In the genomic region with DNA sequence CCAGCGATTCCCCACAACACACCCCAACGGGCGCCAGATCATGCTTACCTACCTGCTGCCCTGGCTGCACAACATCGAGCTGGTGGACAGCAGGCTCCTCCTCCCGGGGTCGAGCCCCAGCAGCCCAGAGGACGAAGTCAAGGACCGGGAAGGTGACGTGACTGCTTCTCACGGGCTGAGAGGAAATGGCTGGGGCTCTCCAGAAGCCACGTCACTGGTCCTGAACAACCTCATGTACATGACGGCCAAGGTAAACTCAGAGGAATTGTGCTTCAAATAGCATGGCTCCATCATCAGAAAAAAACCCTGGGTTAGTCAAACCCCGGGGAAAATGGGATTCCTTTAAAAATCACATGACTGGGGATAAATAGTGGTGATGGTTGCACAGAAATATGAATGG, we compare ENCODE assay signal across 20 cellular contexts.
"Had no signal": no experiment of that assay in that cellular context is flagged by ENCODE, and none has a peak within 500 bp of the region (broad histone marks: within the 10 kb centered on the region; RNA-seq: fewer than 3 reads in every experiment).

No MANE protein-coding gene starts in this region.

- H3K9me3 ChIP-seq: mucosa of descending colon, prostate gland, sigmoid colon, spleen, testis, transverse colon, vagina had no signal

- H3K4me3 Mint-ChIP-seq: memory B cell; mesothelial cell of epicardium; natural killer cell treated with Interleukin-12 subunit alpha and Interleukin-12 subunit beta and Interleukin-15 and Interleukin-18, amount 100 ng/mL, for 72 hours; neural progenitor cell; stimulated activated memory B cell treated with anti-CD40 and anti-IgM and Interleukin-4, amounts not matched to agents 10 μg/mL and 1 μg/mL and 100 μg/mL, for 72 hours had no signal

- H3K9me3 Mint-ChIP-seq: memory B cell; mesothelial cell of epicardium; naive B cell; natural killer cell treated with Interleukin-12 subunit alpha and Interleukin-12 subunit beta and Interleukin-15 and Interleukin-18, amount 100 ng/mL, for 72 hours; neural progenitor cell; stimulated activated memory B cell treated with anti-CD40 and anti-IgM and Interleukin-4, amounts not matched to agents 10 μg/mL and 1 μg/mL and 100 μg/mL, for 72 hours had no signal

- DNase-seq: cortex of kidney; effector CD4-positive, alpha-beta T cell; mucosa of descending colon; naive B cell; right cardiac atrium; sigmoid colon; spleen; stimulated activated CD4-positive, alpha-beta T cell treated with anti-CD3 and anti-CD28 coated beads, Interleukin-4, amount 100 ng/mL, for 4 hours; stimulated activated naive CD8-positive, alpha-beta T cell treated with anti-CD3 and anti-CD28 coated beads, Interleukin-15, Interleukin-2, amounts not matched to agents 100 U/mL and 50 U/mL, for 24 hours; substantia nigra; testis; transverse colon had no signal

- H3K36me3 Mint-ChIP-seq: naive B cell; natural killer cell treated with Interleukin-12 subunit alpha and Interleukin-12 subunit beta and Interleukin-15 and Interleukin-18, amount 100 ng/mL, for 72 hours; neural progenitor cell; stimulated activated memory B cell treated with anti-CD40 and anti-IgM and Interleukin-4, amounts not matched to agents 10 μg/mL and 1 μg/mL and 100 μg/mL, for 72 hours had no signal

- H3K36me3 ChIP-seq: neural progenitor cell, prostate gland, transverse colon, vagina had no signal

- H2AFZ ChIP-seq: neural progenitor cell had no signal

- H3K4me2 ChIP-seq: neural progenitor cell had no signal

- H3K9ac ChIP-seq: neural progenitor cell had no signal

- H3K27me3 ChIP-seq: neural progenitor cell, sigmoid colon, spleen, testis, transverse colon, vagina had no signal

- H3K27ac ChIP-seq: neural progenitor cell, prostate gland, spleen, testis, vagina had no signal

- H3K27ac Mint-ChIP-seq: memory B cell; mesothelial cell of epicardium; naive B cell; natural killer cell treated with Interleukin-12 subunit alpha and Interleukin-12 subunit beta and Interleukin-15 and Interleukin-18, amount 100 ng/mL, for 72 hours; neural progenitor cell; stimulated activated memory B cell treated with anti-CD40 and anti-IgM and Interleukin-4, amounts not matched to agents 10 μg/mL and 1 μg/mL and 100 μg/mL, for 72 hours had no signal

- H3K4me3 ChIP-seq: lung, mucosa of descending colon, neural progenitor cell, prostate gland, sigmoid colon, spleen, testis, transverse colon, vagina had no signal

- H3K27me3 Mint-ChIP-seq: naive B cell; natural killer cell treated with Interleukin-12 subunit alpha and Interleukin-12 subunit beta and Interleukin-15 and Interleukin-18, amount 100 ng/mL, for 72 hours; stimulated activated memory B cell treated with anti-CD40 and anti-IgM and Interleukin-4, amounts not matched to agents 10 μg/mL and 1 μg/mL and 100 μg/mL, for 72 hours had no signal

- H3K4me1 Mint-ChIP-seq: memory B cell; naive B cell; stimulated activated memory B cell treated with anti-CD40 and anti-IgM and Interleukin-4, amounts not matched to agents 10 μg/mL and 1 μg/mL and 100 μg/mL, for 72 hours had no signal

- ATAC-seq: mucosa of descending colon; natural killer cell treated with Interleukin-12 subunit alpha and Interleukin-12 subunit beta and Interleukin-15 and Interleukin-18, amount 100 ng/mL, for 72 hours; stimulated activated memory B cell treated with anti-CD40 and anti-IgM and Interleukin-4, amounts not matched to agents 10 μg/mL and 1 μg/mL and 100 μg/mL, for 72 hours; stimulated activated naive CD8-positive, alpha-beta T cell treated with anti-CD3 and anti-CD28 coated beads, Interleukin-15, Interleukin-2, amounts not matched to agents 100 U/mL and 50 U/mL, for 24 hours had no signal

- H3K4me1 ChIP-seq: prostate gland had no signal
